Comparison of ENCODE assay signal across 17 cellular contexts in the genomic region with DNA sequence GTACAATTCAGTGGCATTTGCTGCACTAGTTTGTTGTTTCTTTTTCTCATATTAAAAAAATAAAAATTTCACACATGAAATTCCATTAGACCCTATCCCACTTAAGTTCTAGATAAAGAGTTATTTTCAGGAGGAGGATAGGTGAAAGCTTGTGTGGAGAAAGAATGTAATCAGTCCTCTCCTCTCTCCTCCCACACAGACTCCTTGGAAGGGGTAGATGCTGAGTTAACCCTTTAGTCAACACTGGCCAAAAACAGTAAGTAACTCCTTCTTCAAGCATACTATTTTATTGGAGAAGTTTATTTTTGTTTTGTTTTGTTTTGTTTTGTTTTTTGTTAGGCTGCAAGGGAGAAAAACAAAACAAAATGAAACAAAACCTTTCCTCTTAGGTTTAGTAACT. TPM values are rescaled to one million over a fixed set of nuclear protein-coding genes. Genes with fewer than 3 reads are reported as not detected.
A peak's percentile ranks its signal among the peaks of the same experiment; 100 is the strongest.
DNase-seq lines count a peak whose midpoint lies in the region; ATAC-seq, FAIRE-seq and TF ChIP-seq lines count a peak whose summit lies in the region.
"Had no signal": no experiment of that assay in that cellular context is flagged by ENCODE, and none has a peak within 500 bp of the region (broad histone marks: within the 10 kb centered on the region; RNA-seq: fewer than 3 reads in every experiment).

No MANE protein-coding gene starts in this region.

- H2AFZ ChIP-seq in K562 (ENCODE audit: low read depth, low read length), result no peak overlapping the region

- no peak for DNase-seq in T-helper 2 cell treated with Interferon-gamma antibody and Interleukin-4, amounts not matched to agents 5 μg/mL and 100 μg/mL, for 36 hours (ENCODE audit: low spot score)
- DNase-seq in T-helper 2 cell (no peak), K562 (ENCODE audit: extremely low read depth in 1 of 4, low spot score in 3 of 4) (peak; percentile 38 to 74 (median 55)), nephron progenitor cell (no peak), NCI-H82 treated with DMSO at 0.1 percent for 48 hours (lab: John Stamatoyannopoulos, UW; ENCODE audit: unreplicated experiment) (no peak), HCEC 1CT (no peak)
- DNase-seq in activated CD4-positive, alpha-beta memory T cell treated with anti-CD3 and anti-CD28 coated beads for 36 hours, result no peak
- DNase-seq: C1 segment of cervical spinal cord, DMS153, EL, H9, KBM-7, NCI-H1105, NCI-H1694 treated with DMSO at 0.1 percent for 48 hours, NCI-H82, SHP77 treated with DMSO at 0.1 percent for 48 hours had no signal

- H3K27ac Mint-ChIP-seq in T-helper 2 cell treated with Interferon-gamma antibody and Interleukin-4, amounts not matched to agents 5 μg/mL and 100 μg/mL, for 36 hours, result peak overlapping the region; percentile 1
- H3K27ac Mint-ChIP-seq in nephron progenitor cell, result peak overlapping the region; percentile 81
- no peak overlapping the region for H3K27ac Mint-ChIP-seq in activated CD4-positive, alpha-beta memory T cell treated with anti-CD3 and anti-CD28 coated beads for 36 hours

- no peaks in the 10 kb centered on the region for H3K36me3 ChIP-seq in K562 (ENCODE audit: control insufficient read depth, insufficient read depth, low read length)

- no peaks in the 10 kb centered on the region for H3K79me2 ChIP-seq in K562 (ENCODE audit: control insufficient read depth, insufficient read depth, low read length)

- no TSS peak for BruUV-seq in K562 (replicated peaks; lab: Mats Ljungman, UMichigan)

- H3K4me3 ChIP-seq in K562, result no peak overlapping the region

- H3K9me3 ChIP-seq in K562 (replicated peaks; ENCODE audit: control insufficient read depth, insufficient read depth, low read depth, low read length), result no peaks in the 10 kb centered on the region

- H3K9me3 Mint-ChIP-seq in T-helper 2 cell treated with Interferon-gamma antibody and Interleukin-4, amounts not matched to agents 5 μg/mL and 100 μg/mL, for 36 hours, result no peaks in the 10 kb centered on the region
- no peaks in the 10 kb centered on the region for H3K9me3 Mint-ChIP-seq in nephron progenitor cell
- no peaks in the 10 kb centered on the region for H3K9me3 Mint-ChIP-seq in activated CD4-positive, alpha-beta memory T cell treated with anti-CD3 and anti-CD28 coated beads for 36 hours
- H3K9me3 Mint-ChIP-seq: H9 had no signal

- POLR2A ChIA-PET in K562 (lab: Yijun Ruan, JAX), result interaction anchor here (1.9 kb wide), 1 partner anchor 30 kb away, joined by 7 read pairs; the partner anchor contains the start of gene LMNB1
- POLR2A ChIA-PET in activated CD4-positive, alpha-beta memory T cell treated with anti-CD3 and anti-CD28 coated beads for 36 hours (lab: Charles Lee), result interaction anchor here (1.9 kb wide), 1 partner anchor 32 kb away, joined by 12 read pairs; no protein-coding TSS in a partner anchor

- TF ChIP-seq CTCF in K562 (IDR thresholded peaks at IDR 0.05 in 2 of 3, conservative IDR thresholded peaks at IDR 0.05 in 1 of 3; ENCODE audit: insufficient read depth in 2 of 3, low read depth in 1 of 3, low read length in 3 of 3), result no peak
- TF ChIP-seq CTCF in nephron progenitor cell (IDR thresholded peaks at IDR 0.05), result no peak

- intact Hi-C loops in K562 (cut with micrococcal nuclease), result loop anchor here (2.0 kb wide), 1 partner anchor 69 kb away; no protein-coding TSS in a partner anchor
- intact Hi-C loops in activated CD4-positive, alpha-beta memory T cell treated with anti-CD3 and anti-CD28 coated beads for 36 hours (cut with micrococcal nuclease), result loop anchor here (5.0 kb wide), 1 partner anchor 299 kb away; no protein-coding TSS in a partner anchor

- no peak overlapping the region for H3K4me3 Mint-ChIP-seq in T-helper 2 cell treated with Interferon-gamma antibody and Interleukin-4, amounts not matched to agents 5 μg/mL and 100 μg/mL, for 36 hours
- H3K4me3 Mint-ChIP-seq in nephron progenitor cell, result no peak overlapping the region
- no peak overlapping the region for H3K4me3 Mint-ChIP-seq in activated CD4-positive, alpha-beta memory T cell treated with anti-CD3 and anti-CD28 coated beads for 36 hours
- H3K4me3 Mint-ChIP-seq: H9 had no signal

- peaks cover 40% of the 10 kb centered on the region for H3K4me1 Mint-ChIP-seq in T-helper 2 cell treated with Interferon-gamma antibody and Interleukin-4, amounts not matched to agents 5 μg/mL and 100 μg/mL, for 36 hours (ENCODE audit: low read depth)
- H3K4me1 Mint-ChIP-seq in nephron progenitor cell, result peaks cover 38% of the 10 kb centered on the region
- peaks cover 31% of the 10 kb centered on the region for H3K4me1 Mint-ChIP-seq in activated CD4-positive, alpha-beta memory T cell treated with anti-CD3 and anti-CD28 coated beads for 36 hours (ENCODE audit: low read depth)

- no peaks in the 10 kb centered on the region for H3K27me3 Mint-ChIP-seq in T-helper 2 cell treated with Interferon-gamma antibody and Interleukin-4, amounts not matched to agents 5 μg/mL and 100 μg/mL, for 36 hours (ENCODE audit: low read depth)
- peaks cover 4% of the 10 kb centered on the region for H3K27me3 Mint-ChIP-seq in nephron progenitor cell (ENCODE audit: low read depth, poor library complexity)
- peaks cover 1% of the 10 kb centered on the region for H3K27me3 Mint-ChIP-seq in activated CD4-positive, alpha-beta memory T cell treated with anti-CD3 and anti-CD28 coated beads for 36 hours

- no peaks in the 10 kb centered on the region for H3K9me1 ChIP-seq in K562 (ENCODE audit: control insufficient read depth, insufficient read depth, low read length)

- FAIRE-seq in K562 (lab: Jason Lieb, UNC), result peak; percentile 80

- TF ChIP-seq RAD21 in Ishikawa (IDR thresholded peaks at IDR 0.05; ENCODE audit: low read depth) (no peak), K562 (CRISPR knock-in tag; conservative IDR thresholded peaks at IDR 0.05 in 1 of 2, IDR thresholded peaks at IDR 0.05 in 1 of 2) (no peak)

- no peaks in the 10 kb centered on the region for H3K27me3 ChIP-seq in K562 (ENCODE audit: control insufficient read depth in 2 of 2, insufficient read depth in 2 of 2, low read length in 2 of 2)

- H3K36me3 Mint-ChIP-seq in T-helper 2 cell treated with Interferon-gamma antibody and Interleukin-4, amounts not matched to agents 5 μg/mL and 100 μg/mL, for 36 hours (ENCODE audit: low read depth), result no peaks in the 10 kb centered on the region
- H3K36me3 Mint-ChIP-seq in nephron progenitor cell (ENCODE audit: low read depth), result no peaks in the 10 kb centered on the region
- no peaks in the 10 kb centered on the region for H3K36me3 Mint-ChIP-seq in activated CD4-positive, alpha-beta memory T cell treated with anti-CD3 and anti-CD28 coated beads for 36 hours

- in situ Hi-C loops in K562 (cut with MboI), result no loop called here

- CTCF ChIA-PET in K562 (lab: Yijun Ruan, JAX; ENCODE audit: low intra/inter-chr PET ratio), result no interaction called here
- CTCF ChIA-PET in activated CD4-positive, alpha-beta memory T cell treated with anti-CD3 and anti-CD28 coated beads for 36 hours (lab: Charles Lee), result interaction anchor here (2.1 kb wide), 1 partner anchor 32 kb away, joined by 17 read pairs; no protein-coding TSS in a partner anchor

- ATAC-seq in K562, result peak; percentile 61

- no peak for TF ChIP-seq EP300 in Ishikawa (IDR thresholded peaks at IDR 0.05; ENCODE audit: borderline replicate concordance)
- peak; percentile 72 for TF ChIP-seq EP300 in K562 (IDR thresholded peaks at IDR 0.05; ENCODE audit: low read length)

- H3K4me1 ChIP-seq in K562 (replicated peaks in 1 of 2; ENCODE audit: control insufficient read depth in 2 of 2, insufficient read depth in 2 of 2, low read length in 2 of 2), result peaks cover 19 to 36% of the 10 kb centered on the region in 2 experiments

- H3K9ac ChIP-seq in K562 (ENCODE audit: insufficient read depth in 1 of 2, low read depth in 2 of 2, low read length in 2 of 2), result no peak overlapping the region

- no peak overlapping the region for H3K27ac ChIP-seq in K562 (ENCODE audit: extremely low read depth, low read depth, low read length)

- H3K4me2 ChIP-seq in K562 (ENCODE audit: insufficient read depth, low read length), result no peak overlapping the region

- no peaks in the 10 kb centered on the region for H4K20me1 ChIP-seq in K562 (replicated peaks; ENCODE audit: control insufficient read depth, insufficient read depth, low read length)

- TF ChIP-seq POLR2A in K562 (conservative IDR thresholded peaks at IDR 0.05), result no peak

TF ChIP-seq in Ishikawa, 13 proteins besides CTCF, POLR2A, EP300 and RAD21:
- TF ChIP-seq EGR1 (IDR thresholded peaks at IDR 0.05) (peak; percentile 54), ZBTB7A (IDR thresholded peaks at IDR 0.05; ENCODE audit: low read depth) (no peak)

TF ChIP-seq in K562, 482 proteins besides CTCF, POLR2A, EP300 and RAD21 (continues in another document):
- TF ChIP-seq SMARCA4 (IDR thresholded peaks at IDR 0.05) (peak; percentile 42; the same call in 1 of the 2 replicates), TFAM (CRISPR knock-in tag; conservative IDR thresholded peaks at IDR 0.05) (no peak), ZC3H8 (IDR thresholded peaks at IDR 0.05) (no peak), SRSF7 (optimal IDR thresholded peaks at IDR 0.05; ENCODE audit: low read depth, low read length) (no peak), NCOA1 (IDR thresholded peaks at IDR 0.05; ENCODE audit: low read depth) (no peak), STAT5A (IDR thresholded peaks at IDR 0.05; ENCODE audit: borderline replicate concordance, low read length) (peak; percentile 45), KDM1A (IDR thresholded peaks at IDR 0.05) (peak; percentile 73 to 77), EGR1 (conservative IDR thresholded peaks at IDR 0.05) (peak; percentile 89), NFE2L1 (tag; IDR thresholded peaks at IDR 0.05; ENCODE audit: borderline replicate concordance, low read depth) (no peak)

RNA-seq across cellular contexts. Expression of gene LMNB1, which starts 30.6 kb away (rescaled TPM):
- total RNA-seq in K562 (2011; cell fraction: chromatin; rRNA removed; ENCODE audit: low replicate concordance), result 39.5 and 78.6 TPM in 2 replicates
- total RNA-seq in K562 (2011; cell fraction: nucleolus; rRNA removed), result 36.1 and 37.5 TPM in 2 replicates
- total RNA-seq in K562 (2011; cell fraction: nucleoplasm; rRNA removed), result 31.4 TPM in 2 replicates
- total RNA-seq in K562 (2014; rRNA removed), result 124 and 131 TPM in 2 replicates
- total RNA-seq in K562 (2014; rRNA removed; fragmentation: Illumina TruSeq; extraction: Trizol), result 155 and 182 TPM in 2 replicates
- total RNA-seq in K562 (2015; rRNA removed; fragmentation: Illumina TruSeq; extraction: Trizol), result 154 and 157 TPM in 2 replicates
- 152 and 190 TPM in 2 replicates for total RNA-seq in K562 (2021)
- 73.3 and 84.2 TPM in 2 replicates for polyA plus RNA-seq in K562 (2011; rRNA removed)
- 39.1 and 92.5 TPM in 2 replicates for polyA plus RNA-seq in K562 (2011; cell fraction: cytosol; rRNA removed)
- 25.1 and 42.3 TPM in 2 replicates for polyA plus RNA-seq in K562 (2011; cell fraction: nucleus; rRNA removed)
- 96.5 and 139 TPM in 2 replicates for polyA plus RNA-seq in K562 (2012)
- 148 and 158 TPM in 2 replicates for polyA plus RNA-seq in K562 (2014; fragmentation: Illumina TruSeq; extraction: Trizol)
- polyA plus RNA-seq in K562 (2014; fragmentation: Nextera tagmentation; extraction: Ambion mirVana), result 1 to 10 TPM; 2.8 to 7.6 TPM
- polyA plus RNA-seq in K562 (2014; rRNA removed), result 100 and 123 TPM in 2 replicates
- polyA minus RNA-seq in K562 (2011; rRNA and poly(A)+ RNA removed), result 96.8 and 136 TPM in 2 replicates
- 68.8 and 87.5 TPM in 2 replicates for polyA minus RNA-seq in K562 (2011; cell fraction: cytosol; rRNA and poly(A)+ RNA removed)
- 32.4 and 38.9 TPM in 2 replicates for polyA minus RNA-seq in K562 (2011; cell fraction: nucleus; rRNA and poly(A)+ RNA removed)
- total RNA-seq in activated CD4-positive, alpha-beta memory T cell treated with anti-CD3 and anti-CD28 coated beads for 36 hours, result 100 to 1,000 TPM; 212 to 215 TPM

Comparison
In these comparisons a context has a peak if more than half of its experiments do, and no peak if none do; other contexts are left out.
1. DNase-seq: peak in K562 (4 of 4); none in T-helper 2 cell treated with Interferon-gamma antibody and Interleukin-4, amounts not matched to agents 5 μg/mL and 100 μg/mL, for 36 hours (single experiment), T-helper 2 cell (0 of 5), nephron progenitor cell (single experiment), NCI-H82 treated with DMSO at 0.1 percent for 48 hours (single experiment), activated CD4-positive, alpha-beta memory T cell treated with anti-CD3 and anti-CD28 coated beads for 36 hours (single experiment) and HCEC 1CT (single experiment).